In the genomic region with DNA sequence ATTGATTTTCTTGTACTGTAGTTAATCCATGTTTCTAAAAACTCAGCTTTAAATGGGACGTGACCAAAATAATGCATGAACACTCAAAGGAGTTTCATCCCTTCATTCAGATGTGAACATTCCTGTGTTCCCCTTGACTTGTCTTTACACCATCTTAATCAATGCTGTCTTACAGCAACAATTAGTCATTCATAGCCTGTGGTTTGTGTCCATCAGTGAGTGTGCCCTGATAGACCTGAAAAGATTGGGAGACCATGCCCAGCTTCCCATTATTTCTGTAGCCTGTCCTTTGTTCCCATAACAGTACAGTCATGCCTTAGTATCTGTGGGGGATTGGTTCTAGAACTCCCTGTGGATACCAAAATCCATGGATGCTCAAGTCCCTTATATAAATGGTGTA, we compare ENCODE assay signal across 1 cellular context.
TF ChIP-seq lines count a peak whose summit lies in the region.

No MANE protein-coding gene starts in this region.

TF ChIP-seq in HCT116, 20 proteins besides CTCF, POLR2A, EP300 and RAD21 (continued from another document):
- TF ChIP-seq, protein P1, sequence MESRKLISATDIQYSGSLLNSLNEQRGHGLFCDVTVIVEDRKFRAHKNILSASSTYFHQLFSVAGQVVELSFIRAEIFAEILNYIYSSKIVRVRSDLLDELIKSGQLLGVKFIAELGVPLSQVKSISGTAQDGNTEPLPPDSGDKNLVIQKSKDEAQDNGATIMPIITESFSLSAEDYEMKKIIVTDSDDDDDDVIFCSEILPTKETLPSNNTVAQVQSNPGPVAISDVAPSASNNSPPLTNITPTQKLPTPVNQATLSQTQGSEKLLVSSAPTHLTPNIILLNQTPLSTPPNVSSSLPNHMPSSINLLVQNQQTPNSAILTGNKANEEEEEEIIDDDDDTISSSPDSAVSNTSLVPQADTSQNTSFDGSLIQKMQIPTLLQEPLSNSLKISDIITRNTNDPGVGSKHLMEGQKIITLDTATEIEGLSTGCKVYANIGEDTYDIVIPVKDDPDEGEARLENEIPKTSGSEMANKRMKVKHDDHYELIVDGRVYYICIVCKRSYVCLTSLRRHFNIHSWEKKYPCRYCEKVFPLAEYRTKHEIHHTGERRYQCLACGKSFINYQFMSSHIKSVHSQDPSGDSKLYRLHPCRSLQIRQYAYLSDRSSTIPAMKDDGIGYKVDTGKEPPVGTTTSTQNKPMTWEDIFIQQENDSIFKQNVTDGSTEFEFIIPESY (IDR thresholded peaks at IDR 0.05; ENCODE audit: extremely low read depth, insufficient replicate concordance, low read length), result no peak
- TF ChIP-seq EZH2 (IDR thresholded peaks at IDR 0.05), result no peak
- TF ChIP-seq CBX3 (IDR thresholded peaks at IDR 0.05; ENCODE audit: low read depth), result no peak
- TF ChIP-seq ELF1 (IDR thresholded peaks at IDR 0.05; ENCODE audit: borderline replicate concordance, low read depth), result no peak
